25 cellular contexts compared by ENCODE assay signal in genomic region chr9:96492993-96493531, GRCh38.
"Had no signal": no experiment of that assay in that cellular context is flagged by ENCODE, and none has a peak within 500 bp of the region (broad histone marks: within the 10 kb centered on the region; RNA-seq: fewer than 3 reads in every experiment).

No MANE protein-coding gene starts in this region.

- DNase-seq: activated CD4-positive, alpha-beta memory T cell treated with anti-CD3 and anti-CD28 coated beads for 36 hours; activated CD4-positive, alpha-beta T cell treated with anti-CD3 and anti-CD28 coated beads, Interleukin-2, amount 10 ng/mL, durations not matched to agents 24 days and 14 days; activated CD8-positive, alpha-beta memory T cell treated with anti-CD3 and anti-CD28 coated beads, Interleukin-2, amount 50 U/mL, for 48 hours; activated gamma-delta T cell treated with Interleukin-2 at 50 U/mL for 16 hours; activated naive CD4-positive, alpha-beta T cell treated with anti-CD3 and anti-CD28 coated beads, Interleukin-2, amount 50 U/mL, for 16 hours; activated T-cell treated with anti-CD3 and anti-CD28 coated beads, Interleukin-2, amount 50 U/mL, for 24 hours; amygdala; effector memory CD4-positive, alpha-beta T cell; left lung; naive B cell; right cardiac atrium; stimulated activated CD4-positive, alpha-beta T cell treated with anti-CD3 and anti-CD28 coated beads, Interleukin-2, amount 100 ng/mL, for 48 hours; stimulated activated naive CD4-positive, alpha-beta T cell treated with Interleukin-2 at 50 U/mL for 16 hours; T-helper 1 cell; thyroid gland; upper lobe of left lung had no signal

- H3K27ac Mint-ChIP-seq: activated CD4-positive, alpha-beta memory T cell treated with anti-CD3 and anti-CD28 coated beads for 36 hours; activated CD4-positive, alpha-beta T cell treated with anti-CD3 and anti-CD28 coated beads, Interleukin-2, amount 10 ng/mL, durations not matched to agents 24 days and 14 days; activated T-cell treated with anti-CD3 and anti-CD28 coated beads, Interleukin-2, amount 50 U/mL, for 24 hours; activated T-helper 17 cell treated with anti-CD3 and anti-CD28 coated beads, Interleukin-2, amount 50 U/mL, for 72 hours; mesothelial cell of epicardium; naive B cell had no signal

- H3K27ac ChIP-seq: left lung, thyroid gland, vagina, VCaP had no signal

- H3K4me3 Mint-ChIP-seq: activated CD4-positive, alpha-beta memory T cell treated with anti-CD3 and anti-CD28 coated beads for 36 hours; activated CD4-positive, alpha-beta T cell treated with anti-CD3 and anti-CD28 coated beads, Interleukin-2, amount 10 ng/mL, durations not matched to agents 24 days and 14 days; activated T-cell treated with anti-CD3 and anti-CD28 coated beads, Interleukin-2, amount 50 U/mL, for 24 hours; activated T-helper 17 cell treated with anti-CD3 and anti-CD28 coated beads, Interleukin-2, amount 50 U/mL, for 72 hours; mesothelial cell of epicardium had no signal

- H3K4me3 ChIP-seq: left lung, thyroid gland, upper lobe of left lung, vagina had no signal

- FAIRE-seq: bronchial epithelial cell, colon, frontal cortex, TTC549 had no signal

- H3K9me3 ChIP-seq: left lung, thyroid gland, upper lobe of left lung, vagina had no signal

- H3K27me3 ChIP-seq: left lung, thyroid gland, upper lobe of left lung, vagina had no signal

- ATAC-seq: activated CD4-positive, CD25-positive, alpha-beta regulatory T cell treated with anti-CD3 and anti-CD28 coated beads, Interleukin-2, amount 50 U/mL, for 24 hours; activated T-helper 17 cell treated with anti-CD3 and anti-CD28 coated beads, Interleukin-2, amount 50 U/mL, for 72 hours; left lung; right cardiac atrium had no signal

- H3K27me3 Mint-ChIP-seq: activated CD4-positive, alpha-beta memory T cell treated with anti-CD3 and anti-CD28 coated beads for 36 hours; activated CD4-positive, alpha-beta T cell treated with anti-CD3 and anti-CD28 coated beads, Interleukin-2, amount 10 ng/mL, durations not matched to agents 24 days and 14 days; activated T-cell treated with anti-CD3 and anti-CD28 coated beads, Interleukin-2, amount 50 U/mL, for 24 hours; activated T-helper 17 cell treated with anti-CD3 and anti-CD28 coated beads, Interleukin-2, amount 50 U/mL, for 72 hours; naive B cell had no signal

- H3K9me3 Mint-ChIP-seq: activated CD4-positive, alpha-beta memory T cell treated with anti-CD3 and anti-CD28 coated beads for 36 hours; activated CD4-positive, alpha-beta T cell treated with anti-CD3 and anti-CD28 coated beads, Interleukin-2, amount 10 ng/mL, durations not matched to agents 24 days and 14 days; activated T-cell treated with anti-CD3 and anti-CD28 coated beads, Interleukin-2, amount 50 U/mL, for 24 hours; activated T-helper 17 cell treated with anti-CD3 and anti-CD28 coated beads, Interleukin-2, amount 50 U/mL, for 72 hours; mesothelial cell of epicardium; naive B cell had no signal
